ENCODE assay signal across 9 cellular contexts in the genomic region with DNA sequence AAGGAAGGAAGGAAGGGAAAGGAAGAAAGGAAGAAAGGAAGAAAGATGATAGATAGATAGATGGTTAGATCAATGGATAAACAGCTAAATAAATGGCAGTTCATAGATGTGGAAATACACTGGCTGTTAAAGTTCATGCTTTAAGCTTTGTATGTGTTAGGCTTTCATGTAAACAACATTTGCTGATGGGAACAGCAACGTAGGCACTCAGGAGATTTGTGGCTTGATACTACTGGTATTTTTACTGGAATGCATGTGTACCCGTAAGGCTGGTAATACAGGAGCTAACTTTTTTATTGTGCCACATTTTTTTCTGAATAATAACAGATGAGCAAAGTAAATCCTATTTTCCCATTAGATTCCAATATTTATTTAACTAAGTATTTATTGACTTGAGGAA.
"Had no signal": no experiment of that assay in that cellular context is flagged by ENCODE, and none has a peak within 500 bp of the region (broad histone marks: within the 10 kb centered on the region; RNA-seq: fewer than 3 reads in every experiment).

No MANE protein-coding gene starts in this region.

- H3K27ac ChIP-seq: GM23248, HL-60 had no signal

- DNase-seq: GM23248, GOT3, H9, HCEC 1CT, HFFc6, KBM-7 had no signal

- H3K4me3 ChIP-seq: GM23248 had no signal

- FAIRE-seq: H54, HepG2 had no signal

- H3K9ac ChIP-seq: GM23248 had no signal

- H2AFZ ChIP-seq: GM23248 had no signal
